Comparison of ENCODE assay signal across 10 cellular contexts in the genomic region with DNA sequence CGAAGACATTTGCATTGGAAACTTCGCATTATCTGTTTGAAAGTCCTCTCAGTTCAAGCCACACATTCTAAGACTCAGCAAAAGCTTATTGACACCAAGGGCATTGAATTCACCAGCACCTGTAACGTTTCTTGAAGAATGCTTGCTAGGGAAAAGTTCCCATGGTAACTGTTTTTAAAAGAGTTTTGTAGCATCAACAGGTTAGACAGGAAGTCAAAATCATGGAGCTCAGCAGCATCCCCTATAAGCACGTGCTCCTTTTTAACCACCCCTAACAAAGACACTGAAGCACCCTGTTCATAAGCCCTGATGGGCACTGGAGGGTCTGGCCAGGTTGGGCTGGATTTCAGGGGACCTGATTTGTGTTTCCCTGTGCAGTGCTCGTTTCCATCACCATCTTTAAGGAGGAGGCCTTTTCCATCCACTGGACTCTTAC.
A peak's percentile ranks its signal among the peaks of the same experiment; 100 is the strongest.
DNase-seq lines count a peak whose midpoint lies in the region; ATAC-seq and TF ChIP-seq lines count a peak whose summit lies in the region.
"Had no signal": no experiment of that assay in that cellular context is flagged by ENCODE, and none has a peak within 500 bp of the region (broad histone marks: within the 10 kb centered on the region; RNA-seq: fewer than 3 reads in every experiment).

No MANE protein-coding gene starts in this region.

- H3K9me3 ChIP-seq in heart left ventricle: no peaks in the 10 kb centered on the region

- WGBS in heart left ventricle, 4 donors: 89 to 90% (median 89%) methylated on average over 5 of the region's 5 CpGs

- peaks cover 34% of the 10 kb centered on the region for H3K4me1 Mint-ChIP-seq in type B pancreatic cell (ENCODE audit: unreplicated experiment)

- TF ChIP-seq CTCF in heart left ventricle (IDR thresholded peaks at IDR 0.05): no peak
- TF ChIP-seq CTCF in type B pancreatic cell (conservative IDR thresholded peaks at IDR 0.05): no peak

- no peak overlapping the region for H3K4me3 ChIP-seq in heart left ventricle

- H3K9me3 Mint-ChIP-seq in type B pancreatic cell: peaks cover 7% of the 10 kb centered on the region

- peaks cover 0 to 7% (median 0%) of the 10 kb centered on the region in 9 donors for H3K36me3 ChIP-seq in heart left ventricle
- H3K36me3 ChIP-seq: brain microvascular endothelial cell had no signal

- H3K27me3 Mint-ChIP-seq in type B pancreatic cell: no peaks in the 10 kb centered on the region

- H3K27ac Mint-ChIP-seq in type B pancreatic cell: peak overlapping the region; percentile 26

- H3K27me3 ChIP-seq in heart left ventricle: no peaks in the 10 kb centered on the region
- H3K27me3 ChIP-seq: brain microvascular endothelial cell had no signal

- TF ChIP-seq POLR2A in heart left ventricle (IDR thresholded peaks at IDR 0.05): no peak

- H3K4me3 Mint-ChIP-seq in type B pancreatic cell: no peak overlapping the region

- DNase-seq in heart left ventricle (no peak), Right ventricle myocardium superior (no peak), kidney tubule cell (ENCODE audit: low spot score) (peak; percentile 57), type B pancreatic cell (ENCODE audit: extremely low spot score, unreplicated experiment) (no peak), NCI-H1417 (lab: John Stamatoyannopoulos, UW) (no peak), A172 (ENCODE audit: low spot score) (no peak), G401 (ENCODE audit: low spot score) (no peak)

- H3K27ac ChIP-seq in heart left ventricle: peak overlapping the region in 11 of 12 donors; percentile 15 to 90 (median 80)
- H3K27ac ChIP-seq: brain microvascular endothelial cell had no signal

- in situ Hi-C loops in G401 (cut with HindIII; ENCODE audit: low sequenced_read_pairs): no loop called here

- ATAC-seq in heart left ventricle (no peak), Right ventricle myocardium superior (ENCODE audit: poor library complexity) (no peak), HG03558 (IDR thresholded peaks at IDR 0.05; ENCODE audit: extremely low read depth, unreplicated experiment) (peak; percentile 9)
- ATAC-seq: HCT116 had no signal

- H3K4me1 ChIP-seq in heart left ventricle: peaks cover 7 to 59% (median 37%) of the 10 kb centered on the region in 12 donors

- intact Hi-C loops in heart left ventricle (cut with DNase I): loop anchor here in 1 of 10 donors (5.0 kb wide), 1 partner anchor 63 kb away; no protein-coding TSS in a partner anchor
- intact Hi-C loops in Right ventricle myocardium superior (cut with DNase I): no loop called here

- peaks cover 16% of the 10 kb centered on the region for H3K36me3 Mint-ChIP-seq in type B pancreatic cell
